Comparison of ENCODE assay signal across 8 cellular contexts in genomic region chr12:85130631-85131030, GRCh38.
"Had no signal": no experiment of that assay in that cellular context is flagged by ENCODE, and none has a peak within 500 bp of the region (broad histone marks: within the 10 kb centered on the region; RNA-seq: fewer than 3 reads in every experiment).

No MANE protein-coding gene starts in this region.

- H3K27me3 ChIP-seq: heart left ventricle, right atrium auricular region had no signal

- DNase-seq: activated naive CD4-positive, alpha-beta T cell treated with anti-CD3 and anti-CD28 coated beads, Interleukin-2, amount 50 U/mL, for 16 hours; amniotic stem cell; endodermal cell; erythroblast; heart left ventricle; naive B cell; stimulated activated naive B cell treated with anti-CD40 and anti-IgM and Interleukin-4, amounts not matched to agents 10 μg/mL and 1 μg/mL and 100 μg/mL, for 72 hours had no signal

- H3K4me3 ChIP-seq: heart left ventricle, right atrium auricular region had no signal

- ATAC-seq: heart left ventricle; stimulated activated naive B cell treated with anti-CD40 and anti-IgM and Interleukin-4, amounts not matched to agents 10 μg/mL and 1 μg/mL and 100 μg/mL, for 72 hours had no signal

- H3K4me1 ChIP-seq: heart left ventricle, right atrium auricular region had no signal

- H3K9me3 ChIP-seq: heart left ventricle, right atrium auricular region had no signal

- H3K27ac ChIP-seq: heart left ventricle, right atrium auricular region had no signal

- H3K36me3 ChIP-seq: heart left ventricle, right atrium auricular region had no signal
